In the genomic region with DNA sequence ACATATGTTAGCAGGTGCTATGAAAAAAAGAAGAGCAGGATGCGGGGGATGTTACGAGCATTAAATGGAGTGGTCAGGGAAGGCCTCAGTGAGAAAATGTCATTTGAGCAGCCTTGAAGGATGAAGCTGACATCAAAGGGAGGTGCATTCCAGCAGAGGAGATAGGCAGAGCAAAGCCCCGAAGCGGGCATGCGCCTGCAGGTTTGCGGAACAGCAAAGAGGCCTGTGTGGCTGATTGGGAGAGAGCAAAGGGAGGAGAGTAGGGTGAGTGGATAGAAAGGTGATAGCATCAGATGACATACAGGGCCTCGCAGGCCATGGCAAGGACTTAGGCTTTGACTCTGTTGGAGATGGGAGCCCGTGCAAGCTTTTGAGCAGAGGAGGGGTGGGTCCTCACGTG, we compare ENCODE assay signal across 29 cellular contexts.
"Had no signal": no experiment of that assay in that cellular context is flagged by ENCODE, and none has a peak within 500 bp of the region (broad histone marks: within the 10 kb centered on the region; RNA-seq: fewer than 3 reads in every experiment).

No MANE protein-coding gene starts in this region.

- H3K9me3 ChIP-seq: breast epithelium, esophagus muscularis mucosa, heart left ventricle, spleen, suprapubic skin, tibial artery, upper lobe of right lung had no signal

- H3K9me3 Mint-ChIP-seq: activated CD8-positive, alpha-beta T cell treated with anti-CD3 and anti-CD28 coated beads for 36 hours; activated naive CD4-positive, alpha-beta T cell treated with anti-CD3 and anti-CD28 coated beads, Interleukin-2, amount 50 U/mL, for 24 hours; activated naive CD8-positive, alpha-beta T cell treated with anti-CD3 and anti-CD28 coated beads, Interleukin-2, amount 50 U/mL, for 24 hours; activated T-helper 2 cell treated with anti-CD3 and anti-CD28 coated beads, Interferon-gamma antibody, Interleukin-2, Interleukin-4, amounts not matched to agents 10 μg/mL and 5 μg/mL and 100 μg/mL, durations not matched to agents 14 hours and 24 hours and 36 hours; naive thymus-derived CD4-positive, alpha-beta T cell; neural progenitor cell had no signal

- H3K27ac Mint-ChIP-seq: activated CD8-positive, alpha-beta T cell treated with anti-CD3 and anti-CD28 coated beads for 36 hours; activated naive CD4-positive, alpha-beta T cell treated with anti-CD3 and anti-CD28 coated beads, Interleukin-2, amount 50 U/mL, for 24 hours; activated naive CD8-positive, alpha-beta T cell treated with anti-CD3 and anti-CD28 coated beads, Interleukin-2, amount 50 U/mL, for 24 hours; activated T-helper 2 cell treated with anti-CD3 and anti-CD28 coated beads, Interferon-gamma antibody, Interleukin-2, Interleukin-4, amounts not matched to agents 10 μg/mL and 5 μg/mL and 100 μg/mL, durations not matched to agents 14 hours and 24 hours and 36 hours; naive thymus-derived CD4-positive, alpha-beta T cell; neural progenitor cell; T-helper 17 cell had no signal

- H3K4me1 Mint-ChIP-seq: activated naive CD4-positive, alpha-beta T cell treated with anti-CD3 and anti-CD28 coated beads, Interleukin-2, amount 50 U/mL, for 24 hours had no signal

- H3K27ac ChIP-seq: breast epithelium, esophagus muscularis mucosa, foreskin keratinocyte, heart left ventricle, neural progenitor cell, spleen, suprapubic skin, tibial artery, upper lobe of right lung had no signal

- H3K4me1 ChIP-seq: breast epithelium, foreskin keratinocyte, neural progenitor cell, suprapubic skin, upper lobe of right lung had no signal

- H3K4me3 ChIP-seq: breast epithelium, esophagus muscularis mucosa, heart left ventricle, neural progenitor cell, spleen, suprapubic skin, tibial artery, upper lobe of right lung had no signal

- H3K27me3 ChIP-seq: esophagus muscularis mucosa, foreskin keratinocyte, suprapubic skin, tibial artery, upper lobe of right lung had no signal

- H3K36me3 Mint-ChIP-seq: activated naive CD4-positive, alpha-beta T cell treated with anti-CD3 and anti-CD28 coated beads, Interleukin-2, amount 50 U/mL, for 24 hours; naive thymus-derived CD4-positive, alpha-beta T cell; neural progenitor cell had no signal

- H3K36me3 ChIP-seq: breast epithelium, esophagus muscularis mucosa, heart left ventricle, neural progenitor cell, spleen, suprapubic skin, tibial artery, upper lobe of right lung had no signal

- H3K4me3 Mint-ChIP-seq: activated CD8-positive, alpha-beta T cell treated with anti-CD3 and anti-CD28 coated beads for 36 hours; activated naive CD4-positive, alpha-beta T cell treated with anti-CD3 and anti-CD28 coated beads, Interleukin-2, amount 50 U/mL, for 24 hours; activated naive CD8-positive, alpha-beta T cell treated with anti-CD3 and anti-CD28 coated beads, Interleukin-2, amount 50 U/mL, for 24 hours; T-helper 17 cell had no signal

- DNase-seq: activated CD4-positive, alpha-beta T cell treated with anti-CD3 and anti-CD28 coated beads, Interleukin-2, amount 50 U/mL, for 1 hour; activated CD8-positive, alpha-beta T cell treated with anti-CD3 and anti-CD28 coated beads for 36 hours; activated naive CD8-positive, alpha-beta T cell treated with anti-CD3 and anti-CD28 coated beads, Interleukin-2, amount 50 U/mL, for 24 hours; activated T-cell treated with anti-CD3 and anti-CD28 coated beads, Interleukin-2, amount 50 U/mL, for 48 hours; amygdala; central memory CD4-positive, alpha-beta T cell; dermis blood vessel endothelial cell; effector CD4-positive, alpha-beta T cell; foreskin keratinocyte; heart left ventricle; hypothalamus; left cardiac atrium; mammary epithelial cell; midbrain; naive thymus-derived CD4-positive, alpha-beta T cell; occipital lobe; right cardiac atrium; spleen; stimulated activated naive CD4-positive, alpha-beta T cell; T-helper 17 cell; T1000; tibial artery; upper lobe of right lung had no signal
